In genomic region chr11:46216040-46216764, GRCh38 we compare ENCODE assay signal across 1 cellular context.
A peak's percentile ranks its signal among the peaks of the same experiment; 100 is the strongest.
TF ChIP-seq lines count a peak whose summit lies in the region.

No MANE protein-coding gene starts in this region.

TF ChIP-seq in GM12878, 131 proteins besides CTCF, POLR2A, EP300 and RAD21 (continued from another document):
- peak; percentile 63 for TF ChIP-seq PKNOX1 (IDR thresholded peaks at IDR 0.05)
